Comparison of ENCODE assay signal across 16 cellular contexts in genomic region chr19:40235238-40236025, GRCh38. TPM values are rescaled to one million over a fixed set of nuclear protein-coding genes. Genes with fewer than 3 reads are reported as not detected.
A peak's percentile ranks its signal among the peaks of the same experiment; 100 is the strongest.
DNase-seq lines count a peak whose midpoint lies in the region; ATAC-seq and TF ChIP-seq lines count a peak whose summit lies in the region.
"Had no signal": no experiment of that assay in that cellular context is flagged by ENCODE, and none has a peak within 500 bp of the region (broad histone marks: within the 10 kb centered on the region; RNA-seq: fewer than 3 reads in every experiment).

No MANE protein-coding gene starts in this region.

- CTCF ChIA-PET in CD4-positive, alpha-beta T cell (lab: Charles Lee) = no interaction called here

- TF ChIP-seq POLR2A in testis (IDR thresholded peaks at IDR 0.05) = no peak

- H2BK15ac ChIP-seq in neuronal stem cell (ENCODE audit: low read length) = no peak overlapping the region

- H4K8ac ChIP-seq in neuronal stem cell (ENCODE audit: low read depth, low read length) = no peak overlapping the region

- no peak overlapping the region for H2BK5ac ChIP-seq in neuronal stem cell (ENCODE audit: low read length)

- no peak overlapping the region for H3K4me3 ChIP-seq in GM12865 (ENCODE audit: low read depth, low read length)
- no peak overlapping the region for H3K4me3 ChIP-seq in Loucy (ENCODE audit: low read length, poor library complexity, severe bottlenecking)
- no peak overlapping the region for H3K4me3 ChIP-seq in choroid plexus epithelial cell (ENCODE audit: low read depth, low read length)
- H3K4me3 ChIP-seq in neuronal stem cell (ENCODE audit: low read length in 2 of 2) = no peak overlapping the region
- H3K4me3 ChIP-seq in testis = no peak overlapping the region
- H3K4me3 ChIP-seq: heart left ventricle, lung had no signal

- H3K9me3 ChIP-seq in Loucy (ENCODE audit: insufficient read depth, low read depth, low read length) = no peaks in the 10 kb centered on the region
- H3K9me3 ChIP-seq in neuronal stem cell (replicated peaks in 1 of 2; ENCODE audit: control insufficient read depth in 2 of 2, insufficient read depth in 1 of 2, low read depth in 1 of 2, low read length in 2 of 2) = peaks cover 0 to 2% of the 10 kb centered on the region in 2 donors
- H3K9me3 ChIP-seq in CD4-positive, alpha-beta T cell (ENCODE audit: control insufficient read depth, low read length) = no peaks in the 10 kb centered on the region
- H3K9me3 ChIP-seq in testis = no peaks in the 10 kb centered on the region
- H3K9me3 ChIP-seq: heart left ventricle had no signal

- H3K27me3 Mint-ChIP-seq in CD4-positive, alpha-beta T cell = no peaks in the 10 kb centered on the region
- H3K27me3 Mint-ChIP-seq: activated CD8-positive, alpha-beta memory T cell treated with anti-CD3 and anti-CD28 coated beads, Interleukin-2, amount 10 ng/mL, durations not matched to agents 7 days and 5 days; activated naive CD4-positive, alpha-beta T cell treated with anti-CD3 and anti-CD28 coated beads, Interleukin-2, amount 10 ng/mL, durations not matched to agents 7 days and 5 days had no signal

- peak; percentile 16 for TF ChIP-seq CTCF in GM12865 (IDR thresholded peaks at IDR 0.05; ENCODE audit: insufficient read depth, low read depth, low read length, missing control alignments)
- peak; percentile 33 for TF ChIP-seq CTCF in Loucy (conservative IDR thresholded peaks at IDR 0.05; ENCODE audit: low read length)
- peak; percentile 34 for TF ChIP-seq CTCF in choroid plexus epithelial cell (conservative IDR thresholded peaks at IDR 0.05; ENCODE audit: low read depth, low read length)
- TF ChIP-seq CTCF in CD4-positive, alpha-beta T cell (IDR thresholded peaks at IDR 0.05) = no peak
- TF ChIP-seq CTCF in testis (IDR thresholded peaks at IDR 0.05) = no peak

- no peak overlapping the region for H3K4me2 ChIP-seq in Loucy (ENCODE audit: low read depth, low read length, poor library complexity, severe bottlenecking)
- no peak overlapping the region for H3K4me2 ChIP-seq in neuronal stem cell (ENCODE audit: insufficient read depth, low read length, poor library complexity, severe bottlenecking)

- no peaks in the 10 kb centered on the region for H4K20me1 ChIP-seq in Loucy (ENCODE audit: insufficient read depth, low read length, poor library complexity, severe bottlenecking)

- H2BK12ac ChIP-seq in neuronal stem cell (ENCODE audit: low read length) = no peak overlapping the region

- POLR2A ChIA-PET in CD4-positive, alpha-beta T cell (lab: Charles Lee) = no interaction called here

- DNase-seq in GM12865 (ENCODE audit: low read depth) (no peak), choroid plexus epithelial cell (ENCODE audit: low read depth) (no peak), neuronal stem cell (ENCODE audit: low spot score) (no peak), testis (no peak)
- DNase-seq in CD4-positive, alpha-beta T cell = no peak
- DNase-seq: activated CD8-positive, alpha-beta memory T cell treated with anti-CD3 and anti-CD28 coated beads, Interleukin-2, amount 10 ng/mL, durations not matched to agents 7 days and 5 days; activated naive CD4-positive, alpha-beta T cell treated with anti-CD3 and anti-CD28 coated beads, Interleukin-2, amount 10 ng/mL, durations not matched to agents 7 days and 5 days; Calu3; NCI-H1930; NCI-H69 had no signal

- H3K27ac ChIP-seq in neuronal stem cell (replicated peaks; ENCODE audit: low read length) = no peak overlapping the region
- H3K27ac ChIP-seq in CD4-positive, alpha-beta T cell (ENCODE audit: low read depth, low read length) = no peak overlapping the region
- no peak overlapping the region for H3K27ac ChIP-seq in testis
- H3K27ac ChIP-seq: heart left ventricle had no signal

- H3F3A ChIP-seq in Loucy (ENCODE audit: low read depth) = no peaks in the 10 kb centered on the region

- WGBS in neuronal stem cell (ENCODE audit: extremely low coverage in 2 of 2, insufficient read length in 2 of 2, insufficient replicate concordance in 1 of 2), 2 donors = no CpG with 5 or more reads among the region's 30 CpGs
- WGBS in testis, 2 donors = 90 to 100% methylated on average over 2 to 29 of the region's 30 CpGs

- H3K36me3 ChIP-seq in Loucy (ENCODE audit: insufficient read depth, low read length) = peaks cover 69% of the 10 kb centered on the region; the same call in 1 of the 2 replicates
- H3K36me3 ChIP-seq in neuronal stem cell (replicated peaks in 1 of 2; ENCODE audit: control insufficient read depth in 2 of 2, insufficient read depth in 2 of 2, low read length in 2 of 2) = peaks cover 32 to 62% of the 10 kb centered on the region in 2 donors
- no peaks in the 10 kb centered on the region for H3K36me3 ChIP-seq in testis (ENCODE audit: low read depth, missing control alignments)

- peak overlapping the region; percentile 38 for H3K18ac ChIP-seq in neuronal stem cell (ENCODE audit: low read length)

- H3K23ac ChIP-seq in neuronal stem cell (ENCODE audit: low read depth, low read length, poor library complexity) = no peak overlapping the region

- H3K79me2 ChIP-seq in Loucy (ENCODE audit: insufficient read depth, low read length) = no peaks in the 10 kb centered on the region

- H3K27me3 ChIP-seq in Loucy (ENCODE audit: insufficient read depth, low read length, poor library complexity, severe bottlenecking) (no peaks in the 10 kb centered on the region), neuronal stem cell (ENCODE audit: control insufficient read depth in 3 of 3, insufficient read depth in 3 of 3, low read depth in 1 of 3, low read length in 3 of 3) (no peaks in the 10 kb centered on the region), testis (no peaks in the 10 kb centered on the region)
- H3K27me3 ChIP-seq in CD4-positive, alpha-beta T cell (ENCODE audit: control insufficient read depth, insufficient read depth, low read length) = no peaks in the 10 kb centered on the region
- H3K27me3 ChIP-seq: heart left ventricle had no signal

- no peaks in the 10 kb centered on the region for H3K9me3 Mint-ChIP-seq in CD4-positive, alpha-beta T cell
- H3K9me3 Mint-ChIP-seq: activated naive CD4-positive, alpha-beta T cell treated with anti-CD3 and anti-CD28 coated beads, Interleukin-2, amount 10 ng/mL, durations not matched to agents 7 days and 5 days had no signal

- intact Hi-C loops in CD4-positive, alpha-beta T cell (cut with DNase I, micrococcal nuclease) = no loop called here
- intact Hi-C loops in testis (cut with DNase I; ENCODE audit: low total_unique reads) = no loop called here

- H3K4ac ChIP-seq in neuronal stem cell (ENCODE audit: low read length) = no peak overlapping the region

- H3K27ac Mint-ChIP-seq in CD4-positive, alpha-beta T cell = no peak overlapping the region
- H3K27ac Mint-ChIP-seq: activated CD8-positive, alpha-beta memory T cell treated with anti-CD3 and anti-CD28 coated beads, Interleukin-2, amount 10 ng/mL, durations not matched to agents 7 days and 5 days; activated naive CD4-positive, alpha-beta T cell treated with anti-CD3 and anti-CD28 coated beads, Interleukin-2, amount 10 ng/mL, durations not matched to agents 7 days and 5 days had no signal

- H3K9me2 ChIP-seq in Loucy (replicated peaks; ENCODE audit: low read depth, low read length) = no peaks in the 10 kb centered on the region

- H2AFZ ChIP-seq in Loucy (ENCODE audit: low read length) (no peak overlapping the region), neuronal stem cell (ENCODE audit: low read length) (no peak overlapping the region)

- no peak overlapping the region for H2AK5ac ChIP-seq in neuronal stem cell (ENCODE audit: low read depth, low read length)

- no peak overlapping the region for H4K91ac ChIP-seq in neuronal stem cell (ENCODE audit: low read depth, low read length, poor library complexity)

- no peak overlapping the region for H2BK120ac ChIP-seq in neuronal stem cell (ENCODE audit: low read depth, low read length)

- no peak overlapping the region for H3K4me3 Mint-ChIP-seq in CD4-positive, alpha-beta T cell
- H3K4me3 Mint-ChIP-seq: activated CD8-positive, alpha-beta memory T cell treated with anti-CD3 and anti-CD28 coated beads, Interleukin-2, amount 10 ng/mL, durations not matched to agents 7 days and 5 days; activated naive CD4-positive, alpha-beta T cell treated with anti-CD3 and anti-CD28 coated beads, Interleukin-2, amount 10 ng/mL, durations not matched to agents 7 days and 5 days had no signal

- H3K14ac ChIP-seq in neuronal stem cell (ENCODE audit: low read length) = no peak overlapping the region

- H3K4me1 ChIP-seq in Loucy (ENCODE audit: insufficient read depth, low read length, poor library complexity, severe bottlenecking) (no peaks in the 10 kb centered on the region), neuronal stem cell (ENCODE audit: control insufficient read depth in 2 of 2, insufficient read depth in 1 of 2, low read depth in 1 of 2, low read length in 2 of 2) (peaks cover 15% of the 10 kb centered on the region in 2 donors), testis (peaks cover 8% of the 10 kb centered on the region)

- H3K36me3 Mint-ChIP-seq in CD4-positive, alpha-beta T cell (ENCODE audit: low read depth) = peaks cover 65% of the 10 kb centered on the region

- no peaks in the 10 kb centered on the region for H3K4me1 Mint-ChIP-seq in CD4-positive, alpha-beta T cell (ENCODE audit: low read depth)
- H3K4me1 Mint-ChIP-seq: activated CD8-positive, alpha-beta memory T cell treated with anti-CD3 and anti-CD28 coated beads, Interleukin-2, amount 10 ng/mL, durations not matched to agents 7 days and 5 days; activated naive CD4-positive, alpha-beta T cell treated with anti-CD3 and anti-CD28 coated beads, Interleukin-2, amount 10 ng/mL, durations not matched to agents 7 days and 5 days had no signal

- H3K79me1 ChIP-seq in neuronal stem cell (ENCODE audit: low read depth, low read length) = no peaks in the 10 kb centered on the region

- no peak for ATAC-seq in CD4-positive, alpha-beta T cell (ENCODE audit: poor library complexity)
- no peak for ATAC-seq in GM21619 (IDR thresholded peaks at IDR 0.05; ENCODE audit: unreplicated experiment)
- ATAC-seq: activated CD8-positive, alpha-beta memory T cell treated with anti-CD3 and anti-CD28 coated beads, Interleukin-2, amount 10 ng/mL, durations not matched to agents 7 days and 5 days; heart left ventricle had no signal

- no peak overlapping the region for H3K9ac ChIP-seq in Loucy (ENCODE audit: low read depth, low read length, poor library complexity, severe bottlenecking)
- no peak overlapping the region for H3K9ac ChIP-seq in neuronal stem cell (ENCODE audit: low read depth, low read length, poor library complexity)

RNA-seq across cellular contexts. Expression of gene CCNP, which starts 8.9 kb away (rescaled TPM):
- 0.66 TPM for polyA plus RNA-seq in neuronal stem cell (2013, experiment 1 of 2)
- polyA plus RNA-seq in neuronal stem cell (2013, experiment 2 of 2) = 0.69 TPM
- total RNA-seq in CD4-positive, alpha-beta T cell = 1 to 10 TPM; 1.2 to 1.7 TPM
- 1 to 10 TPM; 1.2 to 2.3 TPM for total RNA-seq in testis
- polyA plus RNA-seq in testis (ENCODE audit: insufficient read depth, low read depth, low replicate concordance) = 0.74 TPM
- total RNA-seq: endothelial cell of umbilical vein had no signal
- polyA plus RNA-seq: endothelial cell of umbilical vein, heart left ventricle had no signal

RNA-seq across cellular contexts. Expression of gene TTC9B, which starts 17.2 kb away (rescaled TPM):
- not detected for polyA plus RNA-seq in neuronal stem cell (2013, experiment 1 of 2)
- not detected for polyA plus RNA-seq in neuronal stem cell (2013, experiment 2 of 2)
- total RNA-seq in CD4-positive, alpha-beta T cell = not detected
- under 1 TPM; 0.50 to 0.71 TPM for total RNA-seq in testis
- 0.30 TPM for polyA plus RNA-seq in testis (ENCODE audit: insufficient read depth, low read depth, low replicate concordance)
- total RNA-seq: activated CD8-positive, alpha-beta memory T cell treated with anti-CD3 and anti-CD28 coated beads, Interleukin-2, amount 10 ng/mL, durations not matched to agents 7 days and 5 days; Calu3; cardiac septum; endothelial cell of umbilical vein; heart left ventricle; lung had no signal
- polyA plus RNA-seq: endothelial cell of umbilical vein, heart left ventricle, lung had no signal

RNA-seq across cellular contexts. Expression of gene MAP3K10, which starts 44.2 kb away (rescaled TPM):
- 13.5 TPM for polyA plus RNA-seq in neuronal stem cell (2013, experiment 1 of 2)
- 13.6 TPM for polyA plus RNA-seq in neuronal stem cell (2013, experiment 2 of 2)
- 10 to 100 TPM; 20.8 to 21.7 TPM for total RNA-seq in CD4-positive, alpha-beta T cell
- total RNA-seq in testis = 10 to 100 TPM; 23.8 to 35.0 TPM
- polyA plus RNA-seq in testis (ENCODE audit: insufficient read depth, low read depth, low replicate concordance) = 23.1 TPM

RNA-seq across cellular contexts. Expression of gene AKT2, which starts 49.7 kb away (rescaled TPM):
- 104 TPM for polyA plus RNA-seq in neuronal stem cell (2013, experiment 1 of 2)
- 107 TPM for polyA plus RNA-seq in neuronal stem cell (2013, experiment 2 of 2)
- 100 to 1,000 TPM; 197 to 199 TPM for total RNA-seq in CD4-positive, alpha-beta T cell
- 100 to 1,000 TPM; 195 to 229 TPM for total RNA-seq in testis
- 154 TPM for polyA plus RNA-seq in testis (ENCODE audit: insufficient read depth, low read depth, low replicate concordance)

Comparison
In these comparisons a context has a peak if more than half of its experiments do, and no peak if none do; other contexts are left out.
1. CTCF ChIP-seq: peak in GM12865 (single experiment), Loucy (single experiment) and choroid plexus epithelial cell (single experiment); none in CD4-positive, alpha-beta T cell (single experiment) and testis (0 of 3).